ENCODE assay signal across 1 cellular context in genomic region chrX:153794018-153794896, GRCh38.
TF ChIP-seq lines count a peak whose summit lies in the region.

IDH3G (minus strand) TSS chrX:153794375; CDS start chrX:153794326, 49 bp downstream.
SSR4 (plus strand) TSS chrX:153794668; CDS start chrX:153794688, 20 bp downstream.

TF ChIP-seq in HEK293, 187 proteins besides CTCF, POLR2A, EP300 and RAD21 (continued from another document and continues in another):
- TF ChIP-seq PATZ1 (tag by site-specific recombination; IDR thresholded peaks at IDR 0.05) (peak; percentile 99), ZSCAN16 (tag by site-specific recombination; IDR thresholded peaks at IDR 0.05) (no peak), ZNF501 (tag by site-specific recombination; IDR thresholded peaks at IDR 0.05) (peak; percentile 73), ZNF175 (tag by site-specific recombination; IDR thresholded peaks at IDR 0.05) (no peak), RBAK (tag by site-specific recombination; IDR thresholded peaks at IDR 0.05) (no peak), ZNF518A (tag by site-specific recombination; conservative IDR thresholded peaks at IDR 0.05; ENCODE audit: low read depth) (no peak), ZNF426 (tag by site-specific recombination; IDR thresholded peaks at IDR 0.05) (no peak), ZNF48 (tag by site-specific recombination; IDR thresholded peaks at IDR 0.05) (no peak), GFI1B (tag by site-specific recombination; IDR thresholded peaks at IDR 0.05) (no peak), ZNF560 (tag by site-specific recombination; IDR thresholded peaks at IDR 0.05; ENCODE audit: borderline replicate concordance) (no peak), YY1 (tag by site-specific recombination; IDR thresholded peaks at IDR 0.05) (peak; percentile 91), ZNF202 (tag by site-specific recombination; IDR thresholded peaks at IDR 0.05; ENCODE audit: borderline replicate concordance) (no peak), KLF8 (tag by site-specific recombination; IDR thresholded peaks at IDR 0.05) (peak; percentile 73; the same call in 1 of the 2 replicates), ZNF514 (tag by site-specific recombination; IDR thresholded peaks at IDR 0.05) (no peak), GLI2 (tag by site-specific recombination; IDR thresholded peaks at IDR 0.05; ENCODE audit: borderline replicate concordance, low read depth) (no peak), ZNF664 (tag by site-specific recombination; IDR thresholded peaks at IDR 0.05) (no peak), ZNF658 (tag by site-specific recombination; IDR thresholded peaks at IDR 0.05) (no peak), ZNF623 (tag by site-specific recombination; IDR thresholded peaks at IDR 0.05) (no peak), ZBTB6 (tag by site-specific recombination; IDR thresholded peaks at IDR 0.05) (no peak), MZF1 (tag by site-specific recombination; IDR thresholded peaks at IDR 0.05; ENCODE audit: borderline replicate concordance) (no peak), OSR2 (tag by site-specific recombination; IDR thresholded peaks at IDR 0.05) (no peak), ZNF639 (tag by site-specific recombination; IDR thresholded peaks at IDR 0.05) (no peak), ZNF610 (tag by site-specific recombination; IDR thresholded peaks at IDR 0.05; ENCODE audit: borderline replicate concordance) (no peak), ZNF133 (tag by site-specific recombination; IDR thresholded peaks at IDR 0.05) (no peak), ZBTB1 (tag by site-specific recombination; IDR thresholded peaks at IDR 0.05) (no peak), KLF16 (tag by site-specific recombination; IDR thresholded peaks at IDR 0.05) (no peak; the same call in 1 of the 2 replicates), ZSCAN5A (tag by site-specific recombination; IDR thresholded peaks at IDR 0.05) (no peak), ZNF394 (tag by site-specific recombination; IDR thresholded peaks at IDR 0.05; ENCODE audit: borderline replicate concordance) (peak; percentile 25; the same call in 1 of the 2 replicates), SP3 (tag by site-specific recombination; IDR thresholded peaks at IDR 0.05) (peak; percentile 77), ZFP37 (tag by site-specific recombination; IDR thresholded peaks at IDR 0.05) (0 out of 2 replicates have a peak, but pooled peaks have one; percentile 36), ZEB2 (tag by site-specific recombination; IDR thresholded peaks at IDR 0.05) (no peak; the same call in none of the 2 replicates), ZBTB11 (tag by site-specific recombination; conservative IDR thresholded peaks at IDR 0.05; ENCODE audit: low read depth) (peak; percentile 31; the same call in 1 of the 2 replicates), ZNF624 (tag by site-specific recombination; IDR thresholded peaks at IDR 0.05) (no peak), ZNF837 (tag by site-specific recombination; IDR thresholded peaks at IDR 0.05) (no peak), TCF7L2 (IDR thresholded peaks at IDR 0.05; ENCODE audit: borderline replicate concordance, low read depth, low read length) (no peak), ZNF211 (tag by site-specific recombination; IDR thresholded peaks at IDR 0.05; ENCODE audit: low read depth) (no peak), ZNF548 (tag by site-specific recombination; IDR thresholded peaks at IDR 0.05) (no peak), SETDB1 (IDR thresholded peaks at IDR 0.05; ENCODE audit: insufficient read length, low read length) (no peak)
- TF ChIP-seq, protein P1, sequence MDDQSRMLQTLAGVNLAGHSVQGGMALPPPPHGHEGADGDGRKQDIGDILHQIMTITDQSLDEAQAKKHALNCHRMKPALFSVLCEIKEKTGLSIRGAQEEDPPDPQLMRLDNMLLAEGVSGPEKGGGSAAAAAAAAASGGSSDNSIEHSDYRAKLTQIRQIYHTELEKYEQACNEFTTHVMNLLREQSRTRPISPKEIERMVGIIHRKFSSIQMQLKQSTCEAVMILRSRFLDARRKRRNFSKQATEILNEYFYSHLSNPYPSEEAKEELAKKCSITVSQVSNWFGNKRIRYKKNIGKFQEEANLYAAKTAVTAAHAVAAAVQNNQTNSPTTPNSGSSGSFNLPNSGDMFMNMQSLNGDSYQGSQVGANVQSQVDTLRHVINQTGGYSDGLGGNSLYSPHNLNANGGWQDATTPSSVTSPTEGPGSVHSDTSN (CRISPR knock-in tag; IDR thresholded peaks at IDR 0.05), result no peak; the same call in 1 of the 2 replicates
- TF ChIP-seq, protein P2, sequence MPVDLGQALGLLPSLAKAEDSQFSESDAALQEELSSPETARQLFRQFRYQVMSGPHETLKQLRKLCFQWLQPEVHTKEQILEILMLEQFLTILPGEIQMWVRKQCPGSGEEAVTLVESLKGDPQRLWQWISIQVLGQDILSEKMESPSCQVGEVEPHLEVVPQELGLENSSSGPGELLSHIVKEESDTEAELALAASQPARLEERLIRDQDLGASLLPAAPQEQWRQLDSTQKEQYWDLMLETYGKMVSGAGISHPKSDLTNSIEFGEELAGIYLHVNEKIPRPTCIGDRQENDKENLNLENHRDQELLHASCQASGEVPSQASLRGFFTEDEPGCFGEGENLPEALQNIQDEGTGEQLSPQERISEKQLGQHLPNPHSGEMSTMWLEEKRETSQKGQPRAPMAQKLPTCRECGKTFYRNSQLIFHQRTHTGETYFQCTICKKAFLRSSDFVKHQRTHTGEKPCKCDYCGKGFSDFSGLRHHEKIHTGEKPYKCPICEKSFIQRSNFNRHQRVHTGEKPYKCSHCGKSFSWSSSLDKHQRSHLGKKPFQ (tag by site-specific recombination; IDR thresholded peaks at IDR 0.05), result no peak
- TF ChIP-seq, protein P3, sequence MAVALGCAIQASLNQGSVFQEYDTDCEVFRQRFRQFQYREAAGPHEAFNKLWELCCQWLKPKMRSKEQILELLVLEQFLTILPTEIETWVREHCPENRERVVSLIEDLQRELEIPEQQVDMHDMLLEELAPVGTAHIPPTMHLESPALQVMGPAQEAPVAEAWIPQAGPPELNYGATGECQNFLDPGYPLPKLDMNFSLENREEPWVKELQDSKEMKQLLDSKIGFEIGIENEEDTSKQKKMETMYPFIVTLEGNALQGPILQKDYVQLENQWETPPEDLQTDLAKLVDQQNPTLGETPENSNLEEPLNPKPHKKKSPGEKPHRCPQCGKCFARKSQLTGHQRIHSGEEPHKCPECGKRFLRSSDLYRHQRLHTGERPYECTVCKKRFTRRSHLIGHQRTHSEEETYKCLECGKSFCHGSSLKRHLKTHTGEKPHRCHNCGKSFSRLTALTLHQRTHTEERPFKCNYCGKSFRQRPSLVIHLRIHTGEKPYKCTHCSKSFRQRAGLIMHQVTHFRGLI (tag by site-specific recombination; IDR thresholded peaks at IDR 0.05), result no peak
